Comparison of ENCODE assay signal across 37 cellular contexts in genomic region chr7:141400356-141400755, GRCh38.
"Had no signal": no experiment of that assay in that cellular context is flagged by ENCODE, and none has a peak within 500 bp of the region (broad histone marks: within the 10 kb centered on the region; RNA-seq: fewer than 3 reads in every experiment).

No MANE protein-coding gene starts in this region.

- H3K4me1 Mint-ChIP-seq: activated naive CD4-positive, alpha-beta T cell treated with anti-CD3 and anti-CD28 coated beads, Interleukin-2, amount 10 ng/mL, durations not matched to agents 7 days and 5 days; activated naive CD4-positive, alpha-beta T cell treated with anti-CD3 and anti-CD28 coated beads, Interleukin-2, amount 50 U/mL, for 24 hours; activated naive CD8-positive, alpha-beta T cell treated with anti-CD3 and anti-CD28 coated beads for 36 hours; activated naive CD8-positive, alpha-beta T cell treated with anti-CD3 and anti-CD28 coated beads, Interleukin-2, amount 10 ng/mL, durations not matched to agents 7 days and 5 days; activated naive CD8-positive, alpha-beta T cell treated with anti-CD3 and anti-CD28 coated beads, Interleukin-2, amount 50 U/mL, for 24 hours; activated T-helper 17 cell treated with anti-CD3 and anti-CD28 coated beads, Interleukin-2, amount 50 U/mL, for 72 hours; central memory CD8-positive, alpha-beta T cell had no signal

- H3K27ac ChIP-seq: adrenal gland, ascending aorta, body of pancreas, breast epithelium, cardiac muscle cell had no signal

- H3K36me3 ChIP-seq: adrenal gland, ascending aorta, breast epithelium, cardiac muscle cell had no signal

- ATAC-seq: activated naive CD4-positive, alpha-beta T cell treated with anti-CD3 and anti-CD28 coated beads, Interleukin-2, amount 50 U/mL, for 72 hours; activated naive CD8-positive, alpha-beta T cell treated with anti-CD3 and anti-CD28 coated beads, Interleukin-2, amount 50 U/mL, for 24 hours; activated T-cell treated with anti-CD3 and anti-CD28 coated beads, Interleukin-2, amount 50 U/mL, for 4 hours; activated T-cell treated with anti-CD3 and anti-CD28 coated beads, Interleukin-2, amount 50 U/mL, for 72 hours; activated T-helper 17 cell treated with anti-CD3 and anti-CD28 coated beads, Interleukin-2, amount 50 U/mL, for 72 hours; body of pancreas had no signal

- H3K27me3 ChIP-seq: adrenal gland, ascending aorta, body of pancreas, breast epithelium, cardiac muscle cell had no signal

- H3K27ac Mint-ChIP-seq: activated naive CD4-positive, alpha-beta T cell treated with anti-CD3 and anti-CD28 coated beads for 36 hours; activated naive CD4-positive, alpha-beta T cell treated with anti-CD3 and anti-CD28 coated beads, Interleukin-2, amount 10 ng/mL, durations not matched to agents 7 days and 5 days; activated naive CD4-positive, alpha-beta T cell treated with anti-CD3 and anti-CD28 coated beads, Interleukin-2, amount 50 U/mL, for 24 hours; activated naive CD4-positive, alpha-beta T cell treated with anti-CD3 and anti-CD28 coated beads, Interleukin-2, amount 50 U/mL, for 72 hours; activated naive CD8-positive, alpha-beta T cell; activated naive CD8-positive, alpha-beta T cell treated with anti-CD3 and anti-CD28 coated beads for 36 hours; activated naive CD8-positive, alpha-beta T cell treated with anti-CD3 and anti-CD28 coated beads, Interleukin-2, amount 10 ng/mL, durations not matched to agents 7 days and 5 days; activated naive CD8-positive, alpha-beta T cell treated with anti-CD3 and anti-CD28 coated beads, Interleukin-2, amount 50 U/mL, for 24 hours; activated T-cell treated with anti-CD3 and anti-CD28 coated beads, Interleukin-2, amount 50 U/mL, for 24 hours; activated T-cell treated with anti-CD3 and anti-CD28 coated beads, Interleukin-2, amount 50 U/mL, for 72 hours; activated T-helper 1 cell treated with anti-CD3 and anti-CD28 coated beads, Interleukin-12 subunit alpha, Interleukin-12 subunit beta, Interleukin-2, Interleukin-4 antibody, amounts not matched to agents 30 ng/mL and 10 ng/mL and 1 ng/mL, durations not matched to agents 14 hours and 24 hours and 36 hours; activated T-helper 17 cell treated with anti-CD3 and anti-CD28 coated beads, Interleukin-2, amount 50 U/mL, for 72 hours; activated T-helper 2 cell treated with anti-CD3 and anti-CD28 coated beads, Interferon-gamma antibody, Interleukin-2, Interleukin-4, amounts not matched to agents 10 μg/mL and 5 μg/mL and 100 μg/mL, durations not matched to agents 14 hours and 24 hours and 36 hours; brain had no signal

- H3K4me1 ChIP-seq: adrenal gland, ascending aorta, body of pancreas, breast epithelium had no signal

- H3K4me3 Mint-ChIP-seq: activated naive CD4-positive, alpha-beta T cell treated with anti-CD3 and anti-CD28 coated beads for 36 hours; activated naive CD4-positive, alpha-beta T cell treated with anti-CD3 and anti-CD28 coated beads, Interleukin-2, amount 10 ng/mL, durations not matched to agents 7 days and 5 days; activated naive CD4-positive, alpha-beta T cell treated with anti-CD3 and anti-CD28 coated beads, Interleukin-2, amount 50 U/mL, for 24 hours; activated naive CD8-positive, alpha-beta T cell; activated naive CD8-positive, alpha-beta T cell treated with anti-CD3 and anti-CD28 coated beads for 36 hours; activated naive CD8-positive, alpha-beta T cell treated with anti-CD3 and anti-CD28 coated beads, Interleukin-2, amount 10 ng/mL, durations not matched to agents 7 days and 5 days; activated naive CD8-positive, alpha-beta T cell treated with anti-CD3 and anti-CD28 coated beads, Interleukin-2, amount 50 U/mL, for 24 hours; activated T-cell treated with anti-CD3 and anti-CD28 coated beads, Interleukin-2, amount 50 U/mL, for 24 hours; activated T-cell treated with anti-CD3 and anti-CD28 coated beads, Interleukin-2, amount 50 U/mL, for 4 hours; activated T-cell treated with anti-CD3 and anti-CD28 coated beads, Interleukin-2, amount 50 U/mL, for 72 hours; activated T-helper 1 cell treated with anti-CD3 and anti-CD28 coated beads, Interleukin-12 subunit alpha, Interleukin-12 subunit beta, Interleukin-2, Interleukin-4 antibody, amounts not matched to agents 30 ng/mL and 10 ng/mL and 1 ng/mL, durations not matched to agents 14 hours and 24 hours and 36 hours; activated T-helper 17 cell treated with anti-CD3 and anti-CD28 coated beads, Interleukin-2, amount 50 U/mL, for 72 hours; brain; central memory CD8-positive, alpha-beta T cell had no signal

- H3K4me3 ChIP-seq: adrenal gland, ascending aorta, body of pancreas, breast epithelium, cardiac muscle cell had no signal

- DNase-seq: activated effector memory CD4-positive, alpha-beta T cell treated with anti-CD3 and anti-CD28 coated beads, Interleukin-2, amount 50 U/mL, for 16 hours; activated effector memory CD4-positive, alpha-beta T cell treated with Interleukin-2 at 50 U/mL for 16 hours; activated gamma-delta T cell; activated gamma-delta T cell treated with Interleukin-2 at 50 U/mL for 16 hours; activated naive CD4-positive, alpha-beta T cell; activated naive CD4-positive, alpha-beta T cell treated with anti-CD3 and anti-CD28 coated beads for 36 hours; activated naive CD4-positive, alpha-beta T cell treated with anti-CD3 and anti-CD28 coated beads, Interleukin-2, amount 10 ng/mL, durations not matched to agents 7 days and 5 days; activated naive CD4-positive, alpha-beta T cell treated with anti-CD3 and anti-CD28 coated beads, Interleukin-2, amount 50 U/mL, for 16 hours; activated naive CD4-positive, alpha-beta T cell treated with Interleukin-2 at 50 U/mL for 16 hours; activated naive CD8-positive, alpha-beta T cell treated with anti-CD3 and anti-CD28 coated beads for 36 hours; activated naive CD8-positive, alpha-beta T cell treated with anti-CD3 and anti-CD28 coated beads, Interleukin-2, amount 10 ng/mL, durations not matched to agents 7 days and 5 days; activated naive CD8-positive, alpha-beta T cell treated with anti-CD3 and anti-CD28 coated beads, Interleukin-2, amount 50 U/mL, for 24 hours; activated T-cell treated with anti-CD3 and anti-CD28 coated beads for 4 hours; activated T-cell treated with anti-CD3 and anti-CD28 coated beads, Interleukin-2, amount 50 U/mL, for 1 hour; activated T-cell treated with anti-CD3 and anti-CD28 coated beads, Interleukin-2, amount 50 U/mL, for 24 hours; activated T-cell treated with anti-CD3 and anti-CD28 coated beads, Interleukin-2, amount 50 U/mL, for 4 hours; activated T-cell treated with anti-CD3 and anti-CD28 coated beads, Interleukin-2, amount 50 U/mL, for 48 hours; activated T-cell treated with anti-CD3 and anti-CD28 coated beads, Interleukin-2, amount 50 U/mL, for 72 hours; adrenal gland; amniotic stem cell; amygdala; anterior cingulate cortex; aorta; body of pancreas; central memory CD4-positive, alpha-beta T cell; cerebellar nuclear complex had no signal

- H3K9me3 Mint-ChIP-seq: activated naive CD4-positive, alpha-beta T cell treated with anti-CD3 and anti-CD28 coated beads for 36 hours; activated naive CD4-positive, alpha-beta T cell treated with anti-CD3 and anti-CD28 coated beads, Interleukin-2, amount 10 ng/mL, durations not matched to agents 7 days and 5 days; activated naive CD4-positive, alpha-beta T cell treated with anti-CD3 and anti-CD28 coated beads, Interleukin-2, amount 50 U/mL, for 24 hours; activated naive CD4-positive, alpha-beta T cell treated with anti-CD3 and anti-CD28 coated beads, Interleukin-2, amount 50 U/mL, for 72 hours; activated naive CD8-positive, alpha-beta T cell treated with anti-CD3 and anti-CD28 coated beads for 36 hours; activated naive CD8-positive, alpha-beta T cell treated with anti-CD3 and anti-CD28 coated beads, Interleukin-2, amount 10 ng/mL, durations not matched to agents 7 days and 5 days; activated naive CD8-positive, alpha-beta T cell treated with anti-CD3 and anti-CD28 coated beads, Interleukin-2, amount 50 U/mL, for 24 hours; activated T-cell treated with anti-CD3 and anti-CD28 coated beads, Interleukin-2, amount 50 U/mL, for 24 hours; activated T-cell treated with anti-CD3 and anti-CD28 coated beads, Interleukin-2, amount 50 U/mL, for 4 hours; activated T-cell treated with anti-CD3 and anti-CD28 coated beads, Interleukin-2, amount 50 U/mL, for 72 hours; activated T-helper 1 cell treated with anti-CD3 and anti-CD28 coated beads, Interleukin-12 subunit alpha, Interleukin-12 subunit beta, Interleukin-2, Interleukin-4 antibody, amounts not matched to agents 30 ng/mL and 10 ng/mL and 1 ng/mL, durations not matched to agents 14 hours and 24 hours and 36 hours; activated T-helper 17 cell treated with anti-CD3 and anti-CD28 coated beads, Interleukin-2, amount 50 U/mL, for 72 hours; activated T-helper 2 cell treated with anti-CD3 and anti-CD28 coated beads, Interferon-gamma antibody, Interleukin-2, Interleukin-4, amounts not matched to agents 10 μg/mL and 5 μg/mL and 100 μg/mL, durations not matched to agents 14 hours and 24 hours and 36 hours; central memory CD8-positive, alpha-beta T cell had no signal

- H3K9me3 ChIP-seq: adrenal gland, ascending aorta, body of pancreas, breast epithelium had no signal

- H3K36me3 Mint-ChIP-seq: activated naive CD4-positive, alpha-beta T cell treated with anti-CD3 and anti-CD28 coated beads, Interleukin-2, amount 10 ng/mL, durations not matched to agents 7 days and 5 days; activated naive CD4-positive, alpha-beta T cell treated with anti-CD3 and anti-CD28 coated beads, Interleukin-2, amount 50 U/mL, for 24 hours; activated naive CD4-positive, alpha-beta T cell treated with anti-CD3 and anti-CD28 coated beads, Interleukin-2, amount 50 U/mL, for 72 hours; activated naive CD8-positive, alpha-beta T cell; activated naive CD8-positive, alpha-beta T cell treated with anti-CD3 and anti-CD28 coated beads for 36 hours; activated naive CD8-positive, alpha-beta T cell treated with anti-CD3 and anti-CD28 coated beads, Interleukin-2, amount 10 ng/mL, durations not matched to agents 7 days and 5 days had no signal
